ENCODE assay signal across 8 cellular contexts in the genomic region with DNA sequence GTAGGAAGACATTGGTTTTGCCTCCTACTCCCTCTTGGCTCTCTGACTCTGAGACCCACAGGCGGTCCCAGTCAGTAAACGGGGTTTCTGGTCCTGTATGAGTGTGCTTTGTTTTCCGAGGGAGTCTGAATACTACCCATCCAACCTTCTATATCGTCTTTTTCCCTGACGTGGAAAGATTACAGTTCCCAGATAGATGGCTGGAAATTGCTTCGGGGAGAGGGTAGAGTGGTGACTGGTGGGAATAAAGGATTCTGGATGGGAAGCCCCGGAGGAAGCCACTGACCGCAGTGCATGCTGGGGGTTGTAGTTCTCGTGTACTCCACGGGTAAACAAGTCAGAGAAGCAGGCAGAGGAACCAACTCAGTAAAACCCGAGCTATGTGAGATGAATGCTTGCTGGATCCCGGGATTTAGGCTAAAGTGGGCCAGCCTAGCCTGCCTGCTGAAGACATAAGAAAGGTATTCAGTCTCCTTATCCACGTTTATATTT.
DNase-seq lines count a peak whose midpoint lies in the region; ATAC-seq lines count a peak whose summit lies in the region.

No MANE protein-coding gene starts in this region.

- H3K4me3 ChIP-seq in HUES6 (ENCODE audit: low read depth, low read length) = peak overlapping the region; percentile 52

- peak; percentile 92 for DNase-seq in Ammon's horn (ENCODE audit: low spot score)
- DNase-seq in GM19240 (ENCODE audit: insufficient read length, low spot score) = peak; percentile 60
- DNase-seq in SHP77 treated with DMSO at 0.1 percent for 48 hours (lab: John Stamatoyannopoulos, UW) = peak; percentile 78
- DNase-seq in activated naive CD4-positive, alpha-beta T cell treated with anti-CD3 and anti-CD28 coated beads, Interleukin-2, amount 50 U/mL, for 72 hours (ENCODE audit: low spot score in 2 of 2) = peak in 1 of 2 donors; percentile 48
- peak; percentile 57 for DNase-seq in glomerular visceral epithelial cell (ENCODE audit: extremely low spot score)
- peak in 55 of 56 donors; percentile 21 to 94 (median 80) for DNase-seq in nucleus accumbens (lab: John Stamatoyannopoulos, UW)

- no peaks in the 10 kb centered on the region for H3K9me3 ChIP-seq in HUES6 (ENCODE audit: control insufficient read depth, insufficient read depth, low read depth, low read length)

- H3K27ac ChIP-seq in HUES6 (ENCODE audit: low read depth, low read length) (no peak overlapping the region), temporal lobe (ENCODE audit: low read depth, low read length) (peak overlapping the region; percentile 80)

- H3K27ac Mint-ChIP-seq in activated naive CD4-positive, alpha-beta T cell treated with anti-CD3 and anti-CD28 coated beads, Interleukin-2, amount 50 U/mL, for 72 hours = peak overlapping the region; percentile 43 to 47

- H3K36me3 ChIP-seq in HUES6 (ENCODE audit: control insufficient read depth, insufficient read depth, low read length) = no peaks in the 10 kb centered on the region

- 0 out of 2 replicates have a peak, but pooled peaks cover 3% of the 10 kb centered on the region for H3K27me3 ChIP-seq in HUES6 (ENCODE audit: control insufficient read depth, insufficient read depth, low read length)

- no peaks in the 10 kb centered on the region; the same call in 1 of the 2 replicates for H3K4me1 ChIP-seq in HUES6 (ENCODE audit: control insufficient read depth, insufficient read depth, low read length)

- H3K9ac ChIP-seq in HUES6 (ENCODE audit: low read length) = no peak overlapping the region

- no peaks in the 10 kb centered on the region for H3K9me3 Mint-ChIP-seq in activated naive CD4-positive, alpha-beta T cell treated with anti-CD3 and anti-CD28 coated beads, Interleukin-2, amount 50 U/mL, for 72 hours

- H3K36me3 Mint-ChIP-seq in activated naive CD4-positive, alpha-beta T cell treated with anti-CD3 and anti-CD28 coated beads, Interleukin-2, amount 50 U/mL, for 72 hours = no peaks in the 10 kb centered on the region

- ATAC-seq in activated naive CD4-positive, alpha-beta T cell treated with anti-CD3 and anti-CD28 coated beads, Interleukin-2, amount 50 U/mL, for 72 hours = peak; percentile 87 to 90
